Comparison of ENCODE assay signal across 1 cellular context in genomic region chr20:25195962-25196700, GRCh38.
TF ChIP-seq lines count a peak whose summit lies in the region.

No MANE protein-coding gene starts in this region.

TF ChIP-seq in IMR-90, 13 proteins besides CTCF, POLR2A, EP300 and RAD21:
- TF ChIP-seq CHD1 (IDR thresholded peaks at IDR 0.05; ENCODE audit: low read depth, low read length) (no peak), MXI1 (IDR thresholded peaks at IDR 0.05; ENCODE audit: borderline replicate concordance, low read depth, low read length) (peak; percentile 11; the same call in 1 of the 2 replicates), BHLHE40 (IDR thresholded peaks at IDR 0.05; ENCODE audit: low read depth, low read length) (no peak)
